In the genomic region with DNA sequence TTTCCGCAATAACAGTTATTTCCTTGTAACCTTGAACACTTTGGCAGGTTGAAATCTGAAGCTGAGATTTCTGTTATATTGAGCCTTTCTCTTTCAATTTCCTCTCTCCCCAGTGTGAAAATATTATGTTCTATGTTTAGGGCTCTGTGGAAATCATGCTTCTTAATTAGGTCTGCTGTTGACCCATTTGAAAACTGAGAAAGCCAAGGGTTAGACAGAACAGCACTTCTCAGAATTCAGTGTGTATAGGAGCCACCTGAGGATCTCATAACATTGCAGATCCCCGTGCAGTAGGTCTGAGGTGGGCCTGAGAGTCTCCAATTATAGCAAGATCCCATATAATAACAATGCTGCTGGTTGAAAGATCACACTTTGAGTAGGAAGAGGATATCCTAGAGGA, we compare ENCODE assay signal across 7 cellular contexts.
"Had no signal": no experiment of that assay in that cellular context is flagged by ENCODE, and none has a peak within 500 bp of the region (broad histone marks: within the 10 kb centered on the region; RNA-seq: fewer than 3 reads in every experiment).

No MANE protein-coding gene starts in this region.

- FAIRE-seq: H1, H54, HTR-8/SVneo had no signal

- H3K4me2 ChIP-seq: GM23338 had no signal

- H3K4me3 ChIP-seq: GM23338 had no signal

- ATAC-seq: GM23338 had no signal

- H2AFZ ChIP-seq: GM23338 had no signal

- DNase-seq: H9, HCEC 1CT, KBM-7 had no signal
